21 cellular contexts compared by ENCODE assay signal in genomic region chr2:162030363-162030762, GRCh38. TPM values are rescaled to one million over a fixed set of nuclear protein-coding genes. Genes with fewer than 3 reads are reported as not detected.
DNase-seq lines count a peak whose midpoint lies in the region; ATAC-seq and TF ChIP-seq lines count a peak whose summit lies in the region.
"Had no signal": no experiment of that assay in that cellular context is flagged by ENCODE, and none has a peak within 500 bp of the region (broad histone marks: within the 10 kb centered on the region; RNA-seq: fewer than 3 reads in every experiment).

No MANE protein-coding gene starts in this region.

- H3K27me3 Mint-ChIP-seq in T-helper 1 cell treated with Interleukin-12 subunit alpha and Interleukin-12 subunit beta and Interleukin-4 antibody, amounts not matched to agents 30 μg/mL and 1 μg/mL, for 36 hours (ENCODE audit: low read depth), result no peaks in the 10 kb centered on the region
- no peaks in the 10 kb centered on the region for H3K27me3 Mint-ChIP-seq in mesothelial cell of epicardium (ENCODE audit: low read depth)
- H3K27me3 Mint-ChIP-seq: CD8-positive, alpha-beta memory T cell had no signal

- H3K4me1 ChIP-seq in PC-3 (ENCODE audit: insufficient read depth, low read length), result peaks cover 55% of the 10 kb centered on the region
- no peaks in the 10 kb centered on the region for H3K4me1 ChIP-seq in effector memory CD4-positive, alpha-beta T cell (ENCODE audit: control insufficient read depth, insufficient read depth, low read length, poor library complexity, severe bottlenecking)

- no peaks in the 10 kb centered on the region for H3K27me3 ChIP-seq in PC-3 (ENCODE audit: low read length)
- no peaks in the 10 kb centered on the region for H3K27me3 ChIP-seq in effector memory CD4-positive, alpha-beta T cell (replicated peaks; ENCODE audit: control insufficient read depth, insufficient read depth, low read length, poor library complexity, severe bottlenecking)
- H3K27me3 ChIP-seq: BLaER1 treated with 17β-estradiol and CSF1 and Interleukin-3, amounts not matched to agents 10 nM and 100 nM; MG63 had no signal

- H3K36me3 ChIP-seq in PC-3 (ENCODE audit: low read depth, low read length), result peaks cover 4% of the 10 kb centered on the region; the same call in 1 of the 2 replicates
- H3K36me3 ChIP-seq in effector memory CD4-positive, alpha-beta T cell (ENCODE audit: control insufficient read depth, insufficient read depth, low read length), result peaks cover 25% of the 10 kb centered on the region
- H3K36me3 ChIP-seq: BLaER1 treated with 17β-estradiol and CSF1 and Interleukin-3, amounts not matched to agents 10 nM and 100 nM; MG63 had no signal

- no peak overlapping the region for H3K4me3 Mint-ChIP-seq in T-helper 1 cell treated with Interleukin-12 subunit alpha and Interleukin-12 subunit beta and Interleukin-4 antibody, amounts not matched to agents 30 μg/mL and 1 μg/mL, for 36 hours
- no peak overlapping the region for H3K4me3 Mint-ChIP-seq in mesothelial cell of epicardium
- H3K4me3 Mint-ChIP-seq: CD8-positive, alpha-beta memory T cell had no signal

- no peak for ATAC-seq in PC-3

- peaks cover 89% of the 10 kb centered on the region for H3K36me3 Mint-ChIP-seq in T-helper 1 cell treated with Interleukin-12 subunit alpha and Interleukin-12 subunit beta and Interleukin-4 antibody, amounts not matched to agents 30 μg/mL and 1 μg/mL, for 36 hours (ENCODE audit: low read depth)
- no peaks in the 10 kb centered on the region for H3K36me3 Mint-ChIP-seq in mesothelial cell of epicardium

- TF ChIP-seq CTCF in PC-3 (conservative IDR thresholded peaks at IDR 0.05; ENCODE audit: low read depth, low read length), result no peak
- no peak for TF ChIP-seq CTCF in mesothelial cell of epicardium (IDR thresholded peaks at IDR 0.05; ENCODE audit: unreplicated experiment)

- no peak overlapping the region for H3K4me3 ChIP-seq in PC-3 (ENCODE audit: low read length)
- H3K4me3 ChIP-seq in effector memory CD4-positive, alpha-beta T cell (ENCODE audit: insufficient read depth, low read depth, low read length, poor library complexity, severe bottlenecking), result no peak overlapping the region
- H3K4me3 ChIP-seq: BLaER1 treated with 17β-estradiol and CSF1 and Interleukin-3, amounts not matched to agents 10 nM and 100 nM; MG63 had no signal

- H3F3A ChIP-seq in PC-3 (ENCODE audit: low read length, unreplicated experiment), result no peaks in the 10 kb centered on the region

- H2AFZ ChIP-seq in PC-3 (ENCODE audit: low read length), result no peak overlapping the region

- CTCF ChIA-PET in PC-3 (lab: Charles Lee), result no interaction called here

- peak overlapping the region; percentile 31 for H3K27ac Mint-ChIP-seq in T-helper 1 cell treated with Interleukin-12 subunit alpha and Interleukin-12 subunit beta and Interleukin-4 antibody, amounts not matched to agents 30 μg/mL and 1 μg/mL, for 36 hours
- H3K27ac Mint-ChIP-seq in mesothelial cell of epicardium, result peak overlapping the region; percentile 1

- no peak overlapping the region for H3K4me2 ChIP-seq in PC-3 (ENCODE audit: low read length)

- peaks cover 44% of the 10 kb centered on the region for H3K4me1 Mint-ChIP-seq in T-helper 1 cell treated with Interleukin-12 subunit alpha and Interleukin-12 subunit beta and Interleukin-4 antibody, amounts not matched to agents 30 μg/mL and 1 μg/mL, for 36 hours (ENCODE audit: low read depth)
- peaks cover 31% of the 10 kb centered on the region for H3K4me1 Mint-ChIP-seq in mesothelial cell of epicardium

- intact Hi-C loops in PC-3 (cut with micrococcal nuclease), result no loop called here

- BruUV-seq in PC-3 (replicated peaks; lab: Mats Ljungman, UMichigan), result no TSS peak

- H3K9me3 ChIP-seq in PC-3 (ENCODE audit: low read length), result no peaks in the 10 kb centered on the region
- no peaks in the 10 kb centered on the region for H3K9me3 ChIP-seq in effector memory CD4-positive, alpha-beta T cell (ENCODE audit: control insufficient read depth, low read length)
- H3K9me3 ChIP-seq: BLaER1 treated with 17β-estradiol and CSF1 and Interleukin-3, amounts not matched to agents 10 nM and 100 nM; MG63 had no signal

- 0 out of 2 replicates have a peak overlapping the region, but pooled peaks have one; percentile 70 for H3K27ac ChIP-seq in PC-3 (ENCODE audit: low read length)
- peak overlapping the region; percentile 3 for H3K27ac ChIP-seq in effector memory CD4-positive, alpha-beta T cell (ENCODE audit: insufficient read depth, low read length, poor library complexity, severe bottlenecking)
- H3K27ac ChIP-seq: 22Rv1; BLaER1 treated with 17β-estradiol and CSF1 and Interleukin-3, amounts not matched to agents 10 nM and 100 nM had no signal

- H3K9me2 ChIP-seq in PC-3 (replicated peaks; ENCODE audit: low read length), result no peaks in the 10 kb centered on the region

- DNase-seq in T-helper 1 cell (no peak), PC-3 (peak; percentile 30), mesothelial cell of epicardium (ENCODE audit: low spot score in 2 of 2, unreplicated experiment in 2 of 2) (no peak), SW 1271 (lab: John Stamatoyannopoulos, UW) (no peak), NCI-H2171 (lab: John Stamatoyannopoulos, UW) (no peak), DMS 273 (lab: John Stamatoyannopoulos, UW; ENCODE audit: unreplicated experiment) (no peak)
- no peak for DNase-seq in effector memory CD4-positive, alpha-beta T cell
- DNase-seq: Calu3; CD8-positive, alpha-beta memory T cell; EL; GF-D8; H7; MG63; NCI-H1417; NCI-H187; NCI-H526 treated with DMSO at 0.1 percent for 48 hours; OCI-M1; SHP77 had no signal

- H3K79me2 ChIP-seq in PC-3 (ENCODE audit: low read length), result no peaks in the 10 kb centered on the region

- POLR2A ChIA-PET in PC-3 (lab: Charles Lee; ENCODE audit: unreplicated experiment), result no interaction called here

- no peak overlapping the region for H3K9ac ChIP-seq in PC-3 (ENCODE audit: low read length)
- H3K9ac ChIP-seq: BLaER1 treated with 17β-estradiol and CSF1 and Interleukin-3, amounts not matched to agents 10 nM and 100 nM had no signal

- no peaks in the 10 kb centered on the region for H3K9me3 Mint-ChIP-seq in T-helper 1 cell treated with Interleukin-12 subunit alpha and Interleukin-12 subunit beta and Interleukin-4 antibody, amounts not matched to agents 30 μg/mL and 1 μg/mL, for 36 hours
- H3K9me3 Mint-ChIP-seq in mesothelial cell of epicardium, result no peaks in the 10 kb centered on the region
- H3K9me3 Mint-ChIP-seq: CD8-positive, alpha-beta memory T cell had no signal

- H4K20me1 ChIP-seq in PC-3 (ENCODE audit: low read length), result no peaks in the 10 kb centered on the region
- H4K20me1 ChIP-seq: BLaER1 treated with 17β-estradiol and CSF1 and Interleukin-3, amounts not matched to agents 10 nM and 100 nM had no signal

RNA-seq across cellular contexts. Expression of gene DPP4, which starts 43.7 kb away (rescaled TPM):
- 14.8 and 23.3 TPM in 2 replicates for total RNA-seq in PC-3 (2014; rRNA removed)
- 7.2 to 8.2 TPM (median 7.6 TPM) in 3 replicates for total RNA-seq in mesothelial cell of epicardium
